In genomic region chr2:201006704-201007103, GRCh38 we compare ENCODE assay signal across 22 cellular contexts.
"Had no signal": no experiment of that assay in that cellular context is flagged by ENCODE, and none has a peak within 500 bp of the region (broad histone marks: within the 10 kb centered on the region; RNA-seq: fewer than 3 reads in every experiment).

No MANE protein-coding gene starts in this region.

- H3K4me3 ChIP-seq: coronary artery, esophagus muscularis mucosa, lower lobe of right lung, mucosa of descending colon, neural progenitor cell, prostate gland, right atrium auricular region, thyroid gland had no signal

- H3K4me1 ChIP-seq: esophagus muscularis mucosa, lower lobe of right lung, neural progenitor cell, prostate gland, right atrium auricular region, thyroid gland had no signal

- H3K9me3 ChIP-seq: esophagus muscularis mucosa, lower lobe of right lung, mucosa of descending colon, prostate gland, right atrium auricular region, thyroid gland had no signal

- H3K36me3 ChIP-seq: neural progenitor cell, prostate gland had no signal

- H3K27me3 ChIP-seq: esophagus muscularis mucosa, neural progenitor cell, right atrium auricular region, thyroid gland had no signal

- FAIRE-seq: bronchial epithelial cell, frontal cortex had no signal

- DNase-seq: activated CD8-positive, alpha-beta memory T cell treated with anti-CD3 and anti-CD28 coated beads, Interleukin-2, amount 50 U/mL, for 4 hours; activated naive CD4-positive, alpha-beta T cell; activated naive CD8-positive, alpha-beta T cell treated with anti-CD3 and anti-CD28 coated beads for 36 hours; activated T-cell treated with anti-CD3 and anti-CD28 coated beads, Interleukin-2, amount 50 U/mL, for 24 hours; hypothalamus; islet precursor cell; lower lobe of right lung; mesendoderm; stimulated activated CD4-positive, alpha-beta T cell treated with anti-CD3 and anti-CD28 coated beads, Interleukin-12 subunit alpha, Interleukin-12 subunit beta, amount 100 ng/mL, for 4 hours; stimulated activated CD4-positive, alpha-beta T cell treated with anti-CD3 and anti-CD28 coated beads, Interleukin-4, amount 100 ng/mL, for 4 hours; substantia nigra; T-helper 9 cell; thyroid gland had no signal

- H3K27ac ChIP-seq: coronary artery, esophagus muscularis mucosa, lower lobe of right lung, neural progenitor cell, prostate gland, right atrium auricular region, thyroid gland had no signal

- ATAC-seq: lower lobe of right lung, WTC11 had no signal
